Comparison of ENCODE assay signal across 1 cellular context in the genomic region with DNA sequence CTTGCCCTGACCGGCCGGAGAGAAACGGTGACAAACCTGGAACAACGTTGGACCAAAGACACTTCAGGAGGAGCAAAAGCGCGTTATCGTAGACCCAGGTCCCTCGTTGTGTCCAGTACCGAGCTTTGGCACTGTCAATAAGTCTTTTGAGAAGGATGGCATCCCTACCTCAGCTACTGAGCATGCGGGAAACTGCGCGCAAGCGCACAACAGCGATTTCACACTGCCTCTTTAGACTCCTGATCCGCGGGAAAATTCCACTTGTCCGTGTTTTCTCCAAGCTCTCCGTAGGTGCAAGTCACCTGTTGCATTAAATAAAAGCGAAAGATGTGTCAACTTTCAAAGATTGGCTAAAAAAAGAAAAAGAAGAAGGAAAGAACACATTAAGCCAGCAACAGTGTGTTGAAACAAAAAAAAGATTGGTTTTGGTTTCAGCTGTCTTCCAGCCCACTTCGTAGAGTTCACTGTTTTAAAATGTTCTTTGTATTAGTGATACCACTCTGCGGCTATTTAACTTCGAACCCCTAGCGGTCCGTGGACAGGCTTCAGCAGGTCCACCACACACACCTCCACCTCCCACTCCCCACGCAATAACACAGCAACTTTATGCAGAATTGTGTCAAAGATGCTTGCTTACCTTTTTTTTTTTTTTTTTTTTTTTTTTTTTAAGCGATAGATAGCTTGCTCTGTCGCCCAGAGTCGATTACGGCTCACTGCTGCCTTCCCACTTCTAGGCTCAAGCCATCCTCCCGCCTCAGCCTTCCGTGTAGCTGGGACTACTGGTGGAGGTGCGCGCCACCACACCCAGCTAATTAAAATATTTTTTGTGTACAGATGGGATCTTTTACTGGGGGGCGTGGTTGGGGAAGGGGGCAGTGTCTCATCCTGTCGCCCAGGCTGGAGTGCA.
TF ChIP-seq lines count a peak whose summit lies in the region.

A gene with protein sequence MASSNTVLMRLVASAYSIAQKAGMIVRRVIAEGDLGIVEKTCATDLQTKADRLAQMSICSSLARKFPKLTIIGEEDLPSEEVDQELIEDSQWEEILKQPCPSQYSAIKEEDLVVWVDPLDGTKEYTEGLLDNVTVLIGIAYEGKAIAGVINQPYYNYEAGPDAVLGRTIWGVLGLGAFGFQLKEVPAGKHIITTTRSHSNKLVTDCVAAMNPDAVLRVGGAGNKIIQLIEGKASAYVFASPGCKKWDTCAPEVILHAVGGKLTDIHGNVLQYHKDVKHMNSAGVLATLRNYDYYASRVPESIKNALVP (minus strand): TSS at position 139 of the 907 bp plus-strand sequence. CDS start 9,942 bp downstream, outside the sequence.

TF ChIP-seq in GM12878, 131 proteins besides CTCF, POLR2A, EP300 and RAD21 (continued from another document and continues in another):
- TF ChIP-seq ZZZ3 (IDR thresholded peaks at IDR 0.05; ENCODE audit: control insufficient read depth, insufficient read length, low read depth), result no peak
- peak; percentile 72; the same call in 1 of the 2 replicates for TF ChIP-seq TAF1 (IDR thresholded peaks at IDR 0.05; ENCODE audit: borderline replicate concordance, low read depth, low read length)
- no peak for TF ChIP-seq MYC (IDR thresholded peaks at IDR 0.05; ENCODE audit: insufficient read depth, insufficient read length, insufficient replicate concordance, low read length, severe bottlenecking)
- peak; percentile 99 for TF ChIP-seq SP1 (IDR thresholded peaks at IDR 0.05; ENCODE audit: low read depth, low read length)
- peak in 1 of 2 experiments; percentile 45; a peak in 1 of 3 replicates for TF ChIP-seq EGR1 (IDR thresholded peaks at IDR 0.05; ENCODE audit: borderline replicate concordance in 1 of 2, low read depth in 2 of 2, low read length in 2 of 2)
- no peak for TF ChIP-seq MYB (IDR thresholded peaks at IDR 0.05; ENCODE audit: borderline replicate concordance, low read depth, low read length)
- no peak for TF ChIP-seq SREBF2 (IDR thresholded peaks at IDR 0.05; ENCODE audit: low read length)
- no peak for TF ChIP-seq KAT2A (conservative IDR thresholded peaks at IDR 0.05; ENCODE audit: control insufficient read depth, low read depth, low read length)
- no peak for TF ChIP-seq SPI1 (IDR thresholded peaks at IDR 0.05; ENCODE audit: borderline replicate concordance, insufficient read depth, low read depth, low read length)
- TF ChIP-seq BACH1 (IDR thresholded peaks at IDR 0.05; ENCODE audit: borderline replicate concordance), result no peak
- TF ChIP-seq ETV6 (conservative IDR thresholded peaks at IDR 0.05 in 1 of 2, IDR thresholded peaks at IDR 0.05 in 1 of 2; ENCODE audit: borderline replicate concordance in 1 of 2, low read depth in 1 of 2), result no peak
- TF ChIP-seq NFXL1 (IDR thresholded peaks at IDR 0.05; ENCODE audit: borderline replicate concordance), result no peak
- 0 out of 2 replicates have a peak, but pooled peaks have one; percentile 54 for TF ChIP-seq TARDBP (IDR thresholded peaks at IDR 0.05; ENCODE audit: borderline replicate concordance)
- TF ChIP-seq YY1 (IDR thresholded peaks at IDR 0.05; ENCODE audit: low read depth, low read length), result peak; percentile 86
- TF ChIP-seq, protein P1, sequence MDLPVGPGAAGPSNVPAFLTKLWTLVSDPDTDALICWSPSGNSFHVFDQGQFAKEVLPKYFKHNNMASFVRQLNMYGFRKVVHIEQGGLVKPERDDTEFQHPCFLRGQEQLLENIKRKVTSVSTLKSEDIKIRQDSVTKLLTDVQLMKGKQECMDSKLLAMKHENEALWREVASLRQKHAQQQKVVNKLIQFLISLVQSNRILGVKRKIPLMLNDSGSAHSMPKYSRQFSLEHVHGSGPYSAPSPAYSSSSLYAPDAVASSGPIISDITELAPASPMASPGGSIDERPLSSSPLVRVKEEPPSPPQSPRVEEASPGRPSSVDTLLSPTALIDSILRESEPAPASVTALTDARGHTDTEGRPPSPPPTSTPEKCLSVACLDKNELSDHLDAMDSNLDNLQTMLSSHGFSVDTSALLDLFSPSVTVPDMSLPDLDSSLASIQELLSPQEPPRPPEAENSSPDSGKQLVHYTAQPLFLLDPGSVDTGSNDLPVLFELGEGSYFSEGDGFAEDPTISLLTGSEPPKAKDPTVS (IDR thresholded peaks at IDR 0.05; ENCODE audit: low read depth, low read length), result no peak
- 0 out of 2 replicates have a peak, but pooled peaks have one; percentile 53 for TF ChIP-seq LARP7 (IDR thresholded peaks at IDR 0.05)
- no peak for TF ChIP-seq SRF (IDR thresholded peaks at IDR 0.05; ENCODE audit: low read depth in 2 of 2, low read length in 2 of 2)
- TF ChIP-seq DPF2 (IDR thresholded peaks at IDR 0.05), result no peak
- TF ChIP-seq ZNF384 (IDR thresholded peaks at IDR 0.05; ENCODE audit: borderline replicate concordance, low read depth, low read length), result peak; percentile 74
- TF ChIP-seq, protein P2, sequence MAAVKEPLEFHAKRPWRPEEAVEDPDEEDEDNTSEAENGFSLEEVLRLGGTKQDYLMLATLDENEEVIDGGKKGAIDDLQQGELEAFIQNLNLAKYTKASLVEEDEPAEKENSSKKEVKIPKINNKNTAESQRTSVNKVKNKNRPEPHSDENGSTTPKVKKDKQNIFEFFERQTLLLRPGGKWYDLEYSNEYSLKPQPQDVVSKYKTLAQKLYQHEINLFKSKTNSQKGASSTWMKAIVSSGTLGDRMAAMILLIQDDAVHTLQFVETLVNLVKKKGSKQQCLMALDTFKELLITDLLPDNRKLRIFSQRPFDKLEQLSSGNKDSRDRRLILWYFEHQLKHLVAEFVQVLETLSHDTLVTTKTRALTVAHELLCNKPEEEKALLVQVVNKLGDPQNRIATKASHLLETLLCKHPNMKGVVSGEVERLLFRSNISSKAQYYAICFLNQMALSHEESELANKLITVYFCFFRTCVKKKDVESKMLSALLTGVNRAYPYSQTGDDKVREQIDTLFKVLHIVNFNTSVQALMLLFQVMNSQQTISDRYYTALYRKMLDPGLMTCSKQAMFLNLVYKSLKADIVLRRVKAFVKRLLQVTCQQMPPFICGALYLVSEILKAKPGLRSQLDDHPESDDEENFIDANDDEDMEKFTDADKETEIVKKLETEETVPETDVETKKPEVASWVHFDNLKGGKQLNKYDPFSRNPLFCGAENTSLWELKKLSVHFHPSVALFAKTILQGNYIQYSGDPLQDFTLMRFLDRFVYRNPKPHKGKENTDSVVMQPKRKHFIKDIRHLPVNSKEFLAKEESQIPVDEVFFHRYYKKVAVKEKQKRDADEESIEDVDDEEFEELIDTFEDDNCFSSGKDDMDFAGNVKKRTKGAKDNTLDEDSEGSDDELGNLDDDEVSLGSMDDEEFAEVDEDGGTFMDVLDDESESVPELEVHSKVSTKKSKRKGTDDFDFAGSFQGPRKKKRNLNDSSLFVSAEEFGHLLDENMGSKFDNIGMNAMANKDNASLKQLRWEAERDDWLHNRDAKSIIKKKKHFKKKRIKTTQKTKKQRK (IDR thresholded peaks at IDR 0.05; ENCODE audit: low read depth, low read length), result 0 out of 2 replicates have a peak, but pooled peaks have one; percentile 4
- TF ChIP-seq ZNF622 (IDR thresholded peaks at IDR 0.05), result no peak
- TF ChIP-seq CHD1 (IDR thresholded peaks at IDR 0.05; ENCODE audit: low read depth, low read length), result no peak
- TF ChIP-seq SUZ12 (IDR thresholded peaks at IDR 0.05; ENCODE audit: unreplicated experiment), result no peak
- 0 out of 2 replicates have a peak, but pooled peaks have one; percentile 12 for TF ChIP-seq BCL11A (IDR thresholded peaks at IDR 0.05; ENCODE audit: low read depth, low read length)
- TF ChIP-seq, protein P3, sequence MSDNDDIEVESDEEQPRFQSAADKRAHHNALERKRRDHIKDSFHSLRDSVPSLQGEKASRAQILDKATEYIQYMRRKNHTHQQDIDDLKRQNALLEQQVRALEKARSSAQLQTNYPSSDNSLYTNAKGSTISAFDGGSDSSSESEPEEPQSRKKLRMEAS (IDR thresholded peaks at IDR 0.05; ENCODE audit: low read depth, low read length), result 0 out of 2 replicates have a peak, but pooled peaks have one; percentile 37
- TF ChIP-seq, protein P4, sequence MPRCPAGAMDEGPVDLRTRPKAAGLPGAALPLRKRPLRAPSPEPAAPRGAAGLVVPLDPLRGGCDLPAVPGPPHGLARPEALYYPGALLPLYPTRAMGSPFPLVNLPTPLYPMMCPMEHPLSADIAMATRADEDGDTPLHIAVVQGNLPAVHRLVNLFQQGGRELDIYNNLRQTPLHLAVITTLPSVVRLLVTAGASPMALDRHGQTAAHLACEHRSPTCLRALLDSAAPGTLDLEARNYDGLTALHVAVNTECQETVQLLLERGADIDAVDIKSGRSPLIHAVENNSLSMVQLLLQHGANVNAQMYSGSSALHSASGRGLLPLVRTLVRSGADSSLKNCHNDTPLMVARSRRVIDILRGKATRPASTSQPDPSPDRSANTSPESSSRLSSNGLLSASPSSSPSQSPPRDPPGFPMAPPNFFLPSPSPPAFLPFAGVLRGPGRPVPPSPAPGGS (IDR thresholded peaks at IDR 0.05; ENCODE audit: borderline replicate concordance, insufficient read depth, low read depth, low read length, poor library complexity, severe bottlenecking), result no peak
- TF ChIP-seq NFYA (IDR thresholded peaks at IDR 0.05; ENCODE audit: borderline replicate concordance, low read depth, low read length), result no peak
- TF ChIP-seq NBN (IDR thresholded peaks at IDR 0.05), result peak; percentile 74
- TF ChIP-seq CEBPB (IDR thresholded peaks at IDR 0.05; ENCODE audit: borderline replicate concordance in 1 of 2, low read depth in 2 of 2, low read length in 2 of 2), result no peak
- TF ChIP-seq ZNF24 (IDR thresholded peaks at IDR 0.05), result peak; percentile 20; the same call in 1 of the 2 replicates
- TF ChIP-seq SUPT20H (IDR thresholded peaks at IDR 0.05; ENCODE audit: borderline replicate concordance, control insufficient read depth, low read depth, low read length), result no peak
- TF ChIP-seq PML (IDR thresholded peaks at IDR 0.05; ENCODE audit: low read length), result peak; percentile 82
- peak; percentile 70; the same call in 1 of the 2 replicates for TF ChIP-seq POLR2AphosphoS2 (IDR thresholded peaks at IDR 0.05; ENCODE audit: low read depth, low read length)
- peak; percentile 47; the same call in 1 of the 2 replicates for TF ChIP-seq TCF7 (IDR thresholded peaks at IDR 0.05; ENCODE audit: borderline replicate concordance)
- TF ChIP-seq PAX8 (IDR thresholded peaks at IDR 0.05), result no peak
- peak; percentile 20 for TF ChIP-seq MEF2B (IDR thresholded peaks at IDR 0.05; ENCODE audit: partially characterized antibody, poor library complexity, severe bottlenecking)
- peak; percentile 61 for TF ChIP-seq NRF1 (conservative IDR thresholded peaks at IDR 0.05; ENCODE audit: low read depth, low read length)
- peak; percentile 64 for TF ChIP-seq IKZF1 (conservative IDR thresholded peaks at IDR 0.05)
- TF ChIP-seq FOXM1 (IDR thresholded peaks at IDR 0.05; ENCODE audit: low read depth, low read length), result peak; percentile 66
- TF ChIP-seq YBX1 (IDR thresholded peaks at IDR 0.05), result no peak
- 0 out of 2 replicates have a peak, but pooled peaks have one; percentile 43 for TF ChIP-seq ZBED1 (IDR thresholded peaks at IDR 0.05; ENCODE audit: borderline replicate concordance)
- no peak for TF ChIP-seq NR2C1 (IDR thresholded peaks at IDR 0.05)
- TF ChIP-seq, protein P5, sequence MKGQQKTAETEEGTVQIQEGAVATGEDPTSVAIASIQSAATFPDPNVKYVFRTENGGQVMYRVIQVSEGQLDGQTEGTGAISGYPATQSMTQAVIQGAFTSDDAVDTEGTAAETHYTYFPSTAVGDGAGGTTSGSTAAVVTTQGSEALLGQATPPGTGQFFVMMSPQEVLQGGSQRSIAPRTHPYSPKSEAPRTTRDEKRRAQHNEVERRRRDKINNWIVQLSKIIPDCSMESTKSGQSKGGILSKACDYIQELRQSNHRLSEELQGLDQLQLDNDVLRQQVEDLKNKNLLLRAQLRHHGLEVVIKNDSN (IDR thresholded peaks at IDR 0.05; ENCODE audit: borderline replicate concordance, extremely low read length, insufficient read depth, low read depth, low read length), result no peak
- peak; percentile 67 for TF ChIP-seq KLF5 (IDR thresholded peaks at IDR 0.05; ENCODE audit: partially characterized antibody)
- no peak for TF ChIP-seq STAT3 (IDR thresholded peaks at IDR 0.05; ENCODE audit: low read depth, low read length)
- no peak for TF ChIP-seq WRNIP1 (IDR thresholded peaks at IDR 0.05; ENCODE audit: borderline replicate concordance, low read depth, low read length)
- peak; percentile 18 for TF ChIP-seq SIX5 (IDR thresholded peaks at IDR 0.05; ENCODE audit: low read depth, low read length, severe bottlenecking)
- TF ChIP-seq, protein P6, sequence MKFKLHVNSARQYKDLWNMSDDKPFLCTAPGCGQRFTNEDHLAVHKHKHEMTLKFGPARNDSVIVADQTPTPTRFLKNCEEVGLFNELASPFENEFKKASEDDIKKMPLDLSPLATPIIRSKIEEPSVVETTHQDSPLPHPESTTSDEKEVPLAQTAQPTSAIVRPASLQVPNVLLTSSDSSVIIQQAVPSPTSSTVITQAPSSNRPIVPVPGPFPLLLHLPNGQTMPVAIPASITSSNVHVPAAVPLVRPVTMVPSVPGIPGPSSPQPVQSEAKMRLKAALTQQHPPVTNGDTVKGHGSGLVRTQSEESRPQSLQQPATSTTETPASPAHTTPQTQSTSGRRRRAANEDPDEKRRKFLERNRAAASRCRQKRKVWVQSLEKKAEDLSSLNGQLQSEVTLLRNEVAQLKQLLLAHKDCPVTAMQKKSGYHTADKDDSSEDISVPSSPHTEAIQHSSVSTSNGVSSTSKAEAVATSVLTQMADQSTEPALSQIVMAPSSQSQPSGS (IDR thresholded peaks at IDR 0.05; ENCODE audit: low read length), result peak; percentile 75; the same call in 1 of the 2 replicates
- TF ChIP-seq ATF3 (IDR thresholded peaks at IDR 0.05; ENCODE audit: borderline replicate concordance, extremely low read depth, low read depth, low read length), result no peak
- TF ChIP-seq NR2C2 (IDR thresholded peaks at IDR 0.05; ENCODE audit: borderline replicate concordance, control insufficient read depth, insufficient read length, low read depth), result no peak
- peak; percentile 78 for TF ChIP-seq CREB1 (IDR thresholded peaks at IDR 0.05; ENCODE audit: low read depth)
- peak; percentile 55; the same call in 1 of the 2 replicates for TF ChIP-seq USF2 (IDR thresholded peaks at IDR 0.05; ENCODE audit: borderline replicate concordance, low read depth, low read length)
- no peak for TF ChIP-seq JUND (IDR thresholded peaks at IDR 0.05; ENCODE audit: low read depth, low read length)
- TF ChIP-seq BHLHE40 (IDR thresholded peaks at IDR 0.05; ENCODE audit: borderline replicate concordance in 1 of 2, low read depth in 2 of 2, low read length in 1 of 2), result peak; percentile 57 to 60; a peak in 3 of 4 replicates
- TF ChIP-seq MEF2A (IDR thresholded peaks at IDR 0.05; ENCODE audit: insufficient read depth, low read depth, low read length), result peak; percentile 80
